ENCODE assay signal across 10 cellular contexts in the genomic region with DNA sequence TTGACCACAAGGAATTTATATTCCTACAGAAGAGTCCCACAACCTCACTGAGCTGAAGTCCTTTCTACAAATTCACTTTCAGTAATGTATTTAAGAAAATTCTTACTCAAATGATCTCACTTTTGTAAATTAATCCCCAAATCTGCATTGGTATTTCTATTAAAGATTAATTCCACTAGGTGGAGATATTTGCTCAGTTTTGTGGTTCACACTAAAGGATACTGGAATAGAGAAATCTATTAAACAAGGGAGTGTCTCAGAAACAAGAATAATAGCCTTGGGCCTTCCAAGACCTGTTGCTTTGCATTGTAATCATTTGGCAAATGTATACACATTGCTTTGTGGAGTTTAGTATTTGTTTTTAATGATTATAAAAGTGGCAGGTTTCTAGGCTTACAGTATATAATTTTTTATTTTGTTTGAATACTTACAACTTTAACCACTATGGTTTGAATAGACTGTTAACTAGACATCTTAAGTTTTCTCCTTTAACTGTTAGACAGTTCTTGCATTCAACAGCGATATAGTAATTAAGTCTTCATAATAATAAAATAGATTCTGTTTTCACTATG. TPM values are rescaled to one million over a fixed set of nuclear protein-coding genes. Genes with fewer than 3 reads are reported as not detected.
DNase-seq lines count a peak whose midpoint lies in the region; ATAC-seq, FAIRE-seq and TF ChIP-seq lines count a peak whose summit lies in the region.
"Had no signal": no experiment of that assay in that cellular context is flagged by ENCODE, and none has a peak within 500 bp of the region (broad histone marks: within the 10 kb centered on the region; RNA-seq: fewer than 3 reads in every experiment).

No MANE protein-coding gene starts in this region.

- in situ Hi-C loops in astrocyte of the cerebellum (cut with HindIII; ENCODE audit: low sequenced_read_pairs) (loop anchor here (25.0 kb wide), 1 partner anchor 676 kb away; the partner anchor contains the start of gene BMP3), HepG2 (cut with HindIII; ENCODE audit: extremely low pct_ligation_motif_present, low pct_unique_long_range_greater_than_20kb) (loop anchor here (5.0 kb wide), 1 partner anchor 626 kb away; no protein-coding TSS in a partner anchor)

- H3K27me3 Mint-ChIP-seq in Caco-2 (ENCODE audit: insufficient read depth, unreplicated experiment): peaks cover 15% of the 10 kb centered on the region
- H3K27me3 Mint-ChIP-seq in activated CD4-positive, alpha-beta T cell treated with anti-CD3 and anti-CD28 coated beads, Interleukin-2, amount 10 ng/mL, durations not matched to agents 24 days and 14 days: peaks cover 38% of the 10 kb centered on the region

- H3K36me3 Mint-ChIP-seq in Caco-2 (ENCODE audit: insufficient read depth, unreplicated experiment): no peaks in the 10 kb centered on the region
- H3K36me3 Mint-ChIP-seq in activated CD4-positive, alpha-beta T cell treated with anti-CD3 and anti-CD28 coated beads, Interleukin-2, amount 10 ng/mL, durations not matched to agents 24 days and 14 days (ENCODE audit: low read depth): no peaks in the 10 kb centered on the region
- H3K36me3 Mint-ChIP-seq: IgD-negative memory B cell had no signal

- ATAC-seq in HepG2: no peak

- intact Hi-C loops in HepG2 (cut with micrococcal nuclease; ENCODE audit: unreplicated experiment) (no loop called here), Caco-2 (cut with micrococcal nuclease; ENCODE audit: unreplicated experiment) (loop anchor here (10.0 kb wide), 3 partner anchors 143 to 253 kb away; no protein-coding TSS in a partner anchor), lower leg skin (cut with DNase I; ENCODE audit: low total_unique reads) (loop anchor here (10.0 kb wide), 1 partner anchor 633 kb away; no protein-coding TSS in a partner anchor)
- intact Hi-C loops in activated CD4-positive, alpha-beta T cell treated with anti-CD3 and anti-CD28 coated beads, Interleukin-2, amount 10 ng/mL, durations not matched to agents 24 days and 14 days (cut with micrococcal nuclease): loop anchor here (5.0 kb wide), 1 partner anchor 991 kb away; no protein-coding TSS in a partner anchor

- no peak overlapping the region for H3K27ac ChIP-seq in HepG2 (ENCODE audit: extremely low read length, insufficient read depth, low read length)

- no peak overlapping the region for H3K4me3 Mint-ChIP-seq in Caco-2 (ENCODE audit: unreplicated experiment)
- H3K4me3 Mint-ChIP-seq in activated CD4-positive, alpha-beta T cell treated with anti-CD3 and anti-CD28 coated beads, Interleukin-2, amount 10 ng/mL, durations not matched to agents 24 days and 14 days: no peak overlapping the region
- H3K4me3 Mint-ChIP-seq: IgD-negative memory B cell had no signal

- no peak overlapping the region for H3K9ac ChIP-seq in HepG2 (ENCODE audit: insufficient read depth, low read depth, low read length)

- TF ChIP-seq POLR2A in HepG2 (IDR thresholded peaks at IDR 0.05; ENCODE audit: insufficient read depth in 1 of 2, low read depth in 2 of 2, low read length in 2 of 2) (no peak), lower leg skin (IDR thresholded peaks at IDR 0.05) (no peak)

- H3K9me3 Mint-ChIP-seq in Caco-2 (ENCODE audit: unreplicated experiment): no peaks in the 10 kb centered on the region
- H3K9me3 Mint-ChIP-seq in activated CD4-positive, alpha-beta T cell treated with anti-CD3 and anti-CD28 coated beads, Interleukin-2, amount 10 ng/mL, durations not matched to agents 24 days and 14 days: no peaks in the 10 kb centered on the region
- H3K9me3 Mint-ChIP-seq: IgD-negative memory B cell had no signal

- TF ChIP-seq CTCF in astrocyte of the cerebellum (IDR thresholded peaks at IDR 0.05; ENCODE audit: low read depth, low read length, missing control alignments): no peak
- 0 out of 2 replicates have a peak, but pooled peaks have one; percentile 10 for TF ChIP-seq CTCF in HepG2 (CRISPR knock-in tag; IDR thresholded peaks at IDR 0.05)
- TF ChIP-seq CTCF in Caco-2 (IDR thresholded peaks at IDR 0.05; ENCODE audit: insufficient read depth in 1 of 2, low read depth in 1 of 2, low read length in 1 of 2, severe bottlenecking in 1 of 2, unreplicated experiment in 1 of 2): peak in 1 of 2 experiments; percentile 10
- TF ChIP-seq CTCF in lower leg skin (IDR thresholded peaks at IDR 0.05): no peak

- H3K79me2 ChIP-seq in HepG2 (ENCODE audit: insufficient read depth, low read length): no peaks in the 10 kb centered on the region

- no peak overlapping the region for H2AFZ ChIP-seq in HepG2 (ENCODE audit: low read length)

- TF ChIP-seq EP300 in HepG2 (IDR thresholded peaks at IDR 0.05; ENCODE audit: low read depth in 2 of 2, low read length in 2 of 2): no peak
- TF ChIP-seq EP300 in HepG2 (CRISPR knock-in tag; IDR thresholded peaks at IDR 0.05; ENCODE audit: borderline replicate concordance): no peak

- H4K20me1 ChIP-seq in HepG2 (ENCODE audit: insufficient read depth, low read length): no peaks in the 10 kb centered on the region

- H3K4me1 Mint-ChIP-seq in Caco-2 (ENCODE audit: low read depth, unreplicated experiment): no peaks in the 10 kb centered on the region
- no peaks in the 10 kb centered on the region for H3K4me1 Mint-ChIP-seq in activated CD4-positive, alpha-beta T cell treated with anti-CD3 and anti-CD28 coated beads, Interleukin-2, amount 10 ng/mL, durations not matched to agents 24 days and 14 days

- no peak for TF ChIP-seq RAD21 in HepG2 (CRISPR knock-in tag; IDR thresholded peaks at IDR 0.05)

- H3K27me3 ChIP-seq in HepG2 (ENCODE audit: control insufficient read depth in 1 of 2, insufficient read depth in 2 of 2, low read length in 2 of 2) (no peaks in the 10 kb centered on the region), Caco-2 (replicated peaks; ENCODE audit: control insufficient read depth, insufficient read depth, low read length) (no peaks in the 10 kb centered on the region)

- H3K4me2 ChIP-seq in HepG2 (ENCODE audit: low read depth, low read length): no peak overlapping the region

- FAIRE-seq in HepG2 (lab: Jason Lieb, UNC): no peak

- no peak overlapping the region for H3K27ac Mint-ChIP-seq in Caco-2 (ENCODE audit: unreplicated experiment)
- no peak overlapping the region for H3K27ac Mint-ChIP-seq in activated CD4-positive, alpha-beta T cell treated with anti-CD3 and anti-CD28 coated beads, Interleukin-2, amount 10 ng/mL, durations not matched to agents 24 days and 14 days
- H3K27ac Mint-ChIP-seq: IgD-negative memory B cell had no signal

- no peaks in the 10 kb centered on the region for H3K4me1 ChIP-seq in HepG2 (ENCODE audit: insufficient read depth, low read length)
- no peaks in the 10 kb centered on the region for H3K4me1 ChIP-seq in Caco-2

- BruUV-seq in HepG2 (replicated peaks; lab: Mats Ljungman, UMichigan) (no TSS peak), Caco-2 (replicated peaks; lab: Mats Ljungman, UMichigan) (no TSS peak)

- 0% methylated on average over 1 of the region's 1 CpG for WGBS in HepG2 (ENCODE audit: low lambda C conversion rate)
- 54 to 64% methylated on average over 1 of the region's 1 CpG for WGBS in lower leg skin, 2 donors

- peak; percentile 34 for DNase-seq in D341Med (ENCODE audit: low spot score)
- DNase-seq in Kasumi-1 (lab: John Stamatoyannopoulos, UW): peak; percentile 61 to 63
- DNase-seq in astrocyte of the cerebellum (ENCODE audit: low read depth): peak; percentile 13
- peak; percentile 5 for DNase-seq in HepG2 (ENCODE audit: low spot score)
- DNase-seq in Caco-2: no peak
- DNase-seq in activated CD4-positive, alpha-beta T cell treated with anti-CD3 and anti-CD28 coated beads, Interleukin-2, amount 10 ng/mL, durations not matched to agents 24 days and 14 days: no peak
- DNase-seq in HuH-7.5 (ENCODE audit: low spot score): no peak
- DNase-seq in lower leg skin (ENCODE audit: low spot score in 2 of 2): no peak

- POLR2A ChIA-PET in HepG2 (lab: Yijun Ruan, JAX): no interaction called here
- POLR2A ChIA-PET in Caco-2 (lab: Charles Lee): no interaction called here

- H3K36me3 ChIP-seq in HepG2 (replicated peaks in 1 of 2; ENCODE audit: control insufficient read depth in 1 of 2, insufficient read depth in 2 of 2, low read length in 2 of 2) (no peaks in the 10 kb centered on the region), Caco-2 (ENCODE audit: control insufficient read depth, insufficient read depth, low read length) (no peaks in the 10 kb centered on the region)

- H3K9me3 ChIP-seq in HepG2 (ENCODE audit: low read length) (no peaks in the 10 kb centered on the region), Caco-2 (no peaks in the 10 kb centered on the region)

- CTCF ChIA-PET in HepG2 (lab: Yijun Ruan, JAX; ENCODE audit: low intra/inter-chr PET ratio, low total read pairs) (interaction anchor here (1.3 to 2.7 kb wide), 3 partner anchors 628 to 691 kb away, joined by 6 to 11 read pairs (median 11); no protein-coding TSS in a partner anchor), Caco-2 (lab: Charles Lee) (no interaction called here)

- H3K4me3 ChIP-seq in astrocyte of the cerebellum (ENCODE audit: low read depth, low read length) (no peak overlapping the region), HepG2 (replicated peaks in 1 of 3; ENCODE audit: insufficient read depth in 1 of 3, low read depth in 2 of 3, low read length in 3 of 3) (no peak overlapping the region), Caco-2 (ENCODE audit: low read depth, low read length) (no peak overlapping the region), lower leg skin (ENCODE audit: low read depth, poor library complexity, severe bottlenecking) (no peak overlapping the region)

RNA-seq across cellular contexts. Expression of gene CFAP299, which starts 25.9 kb away (rescaled TPM):
- total RNA-seq in HepG2 (2016; rRNA removed; fragmentation: Illumina TruSeq; extraction: Trizol): not detected in 2 replicates
- total RNA-seq in HepG2 (2016; cell fraction: cytosol; rRNA removed; fragmentation: Illumina TruSeq; extraction: Trizol; ENCODE audit: low read depth): not detected in 2 replicates
- not detected in 2 replicates for total RNA-seq in HepG2 (2016; cell fraction: insoluble cytoplasmic fraction; rRNA removed; fragmentation: Illumina TruSeq; extraction: Trizol)
- total RNA-seq in HepG2 (2016; cell fraction: membrane; rRNA removed; fragmentation: Illumina TruSeq; extraction: Trizol): not detected in 2 replicates
- total RNA-seq in HepG2 (2016; cell fraction: nucleus; rRNA removed; fragmentation: Illumina TruSeq; extraction: Trizol): not detected in 2 replicates
- not detected in 2 replicates for polyA plus RNA-seq in HepG2 (2011; rRNA removed)
- polyA plus RNA-seq in HepG2 (2011; cell fraction: cytosol; rRNA removed): not detected in 2 replicates
- polyA plus RNA-seq in HepG2 (2011; cell fraction: nucleus; rRNA removed): not detected in 2 replicates
- polyA plus RNA-seq in HepG2 (2012): not detected in 2 replicates
- not detected in 2 replicates for polyA plus RNA-seq in HepG2 (2016; cell fraction: cytosol; fragmentation: Illumina TruSeq; extraction: Trizol; ENCODE audit: low read depth)
- not detected in 2 replicates for polyA plus RNA-seq in HepG2 (2016; cell fraction: insoluble cytoplasmic fraction; fragmentation: Illumina TruSeq; extraction: Trizol; ENCODE audit: low read depth)
- not detected in 2 replicates for polyA plus RNA-seq in HepG2 (2016; cell fraction: membrane; fragmentation: Illumina TruSeq; extraction: Trizol; ENCODE audit: low read depth)
- polyA plus RNA-seq in HepG2 (2016; cell fraction: nucleus; fragmentation: Illumina TruSeq; extraction: Trizol; ENCODE audit: insufficient read depth, low read depth): not detected in 2 replicates
- not detected in 2 replicates for polyA minus RNA-seq in HepG2 (2011; rRNA and poly(A)+ RNA removed; ENCODE audit: low replicate concordance)
- not detected in 2 replicates for polyA minus RNA-seq in HepG2 (2011; cell fraction: cytosol; rRNA and poly(A)+ RNA removed)
- not detected in 2 replicates for polyA minus RNA-seq in HepG2 (2011; cell fraction: nucleus; rRNA and poly(A)+ RNA removed)
- not detected in 2 replicates for total RNA-seq in Caco-2 (2022)
- total RNA-seq in activated CD4-positive, alpha-beta T cell treated with anti-CD3 and anti-CD28 coated beads, Interleukin-2, amount 10 ng/mL, durations not matched to agents 24 days and 14 days: not detected in 2 replicates
- not detected for total RNA-seq in lower leg skin
- total RNA-seq: urinary bladder had no signal
- polyA plus RNA-seq: IgD-negative memory B cell, urinary bladder had no signal

Comparison
In these comparisons a context has a peak if more than half of its experiments do, and no peak if none do; other contexts are left out.
1. DNase-seq: peak in D341Med (single experiment), Kasumi-1 (2 of 2), astrocyte of the cerebellum (single experiment) and HepG2 (single experiment); none in Caco-2 (0 of 2), activated CD4-positive, alpha-beta T cell treated with anti-CD3 and anti-CD28 coated beads, Interleukin-2, amount 10 ng/mL, durations not matched to agents 24 days and 14 days (single experiment), HuH-7.5 (single experiment) and lower leg skin (0 of 2).